Comparison of ENCODE assay signal across 25 cellular contexts in genomic region chr18:35934891-35935290, GRCh38.
"Had no signal": no experiment of that assay in that cellular context is flagged by ENCODE, and none has a peak within 500 bp of the region (broad histone marks: within the 10 kb centered on the region; RNA-seq: fewer than 3 reads in every experiment).

No MANE protein-coding gene starts in this region.

- ATAC-seq: gastrocnemius medialis; heart left ventricle; left cardiac atrium; left lung; natural killer cell; psoas muscle; right cardiac atrium; stimulated activated memory B cell treated with anti-CD40 and anti-IgM and Interleukin-4, amounts not matched to agents 10 μg/mL and 1 μg/mL and 100 μg/mL, for 72 hours; stimulated activated naive CD8-positive, alpha-beta T cell treated with anti-CD3 and anti-CD28 coated beads, Interleukin-15, Interleukin-2, amounts not matched to agents 100 U/mL and 50 U/mL, for 24 hours had no signal

- H3K36me3 Mint-ChIP-seq: natural killer cell; stimulated activated memory B cell treated with anti-CD40 and anti-IgM and Interleukin-4, amounts not matched to agents 10 μg/mL and 1 μg/mL and 100 μg/mL, for 72 hours had no signal

- H3K27ac ChIP-seq: coronary artery, gastrocnemius medialis, heart left ventricle, hepatocyte, left lung, ovary, psoas muscle, skin epidermis, spleen, testis, tibial artery, upper lobe of left lung had no signal

- H3K9me3 ChIP-seq: gastrocnemius medialis, ovary, testis had no signal

- H3K4me2 ChIP-seq: hepatocyte had no signal

- DNase-seq: dermis blood vessel endothelial cell; effector memory CD4-positive, alpha-beta T cell; foreskin fibroblast; gastrocnemius medialis; heart left ventricle; left cardiac atrium; left lung; mammary epithelial cell; natural killer cell; occipital lobe; ovary; posterior cingulate gyrus; psoas muscle; right cardiac atrium; spleen; stimulated activated CD4-positive, alpha-beta T cell treated with anti-CD3 and anti-CD28 coated beads, Interleukin-4, amount 100 ng/mL, for 4 hours; stimulated activated naive CD8-positive, alpha-beta T cell treated with anti-CD3 and anti-CD28 coated beads, Interleukin-15, Interleukin-2, amounts not matched to agents 100 U/mL and 50 U/mL, for 24 hours; substantia nigra; testis; tibial artery; upper lobe of left lung had no signal

- H3K4me3 ChIP-seq: coronary artery, gastrocnemius medialis, heart left ventricle, hepatocyte, left lung, ovary, psoas muscle, skin epidermis, spleen, testis, tibial artery, upper lobe of left lung had no signal

- H3K4me1 Mint-ChIP-seq: natural killer cell; stimulated activated memory B cell treated with anti-CD40 and anti-IgM and Interleukin-4, amounts not matched to agents 10 μg/mL and 1 μg/mL and 100 μg/mL, for 72 hours had no signal

- H3K27me3 ChIP-seq: gastrocnemius medialis, heart left ventricle, hepatocyte, left lung, ovary, spleen, testis, tibial artery, upper lobe of left lung had no signal

- H3K4me3 Mint-ChIP-seq: natural killer cell; stimulated activated memory B cell treated with anti-CD40 and anti-IgM and Interleukin-4, amounts not matched to agents 10 μg/mL and 1 μg/mL and 100 μg/mL, for 72 hours had no signal

- H3K27ac Mint-ChIP-seq: natural killer cell; stimulated activated memory B cell treated with anti-CD40 and anti-IgM and Interleukin-4, amounts not matched to agents 10 μg/mL and 1 μg/mL and 100 μg/mL, for 72 hours had no signal

- H3K36me3 ChIP-seq: gastrocnemius medialis, heart left ventricle, left lung, ovary, spleen, tibial artery, upper lobe of left lung had no signal

- H3K27me3 Mint-ChIP-seq: stimulated activated memory B cell treated with anti-CD40 and anti-IgM and Interleukin-4, amounts not matched to agents 10 μg/mL and 1 μg/mL and 100 μg/mL, for 72 hours had no signal

- H3K79me2 ChIP-seq: hepatocyte had no signal

- H3K4me1 ChIP-seq: gastrocnemius medialis, heart left ventricle, left lung, psoas muscle, spleen, tibial artery had no signal
